Comparison of ENCODE assay signal across 1 cellular context in the genomic region with DNA sequence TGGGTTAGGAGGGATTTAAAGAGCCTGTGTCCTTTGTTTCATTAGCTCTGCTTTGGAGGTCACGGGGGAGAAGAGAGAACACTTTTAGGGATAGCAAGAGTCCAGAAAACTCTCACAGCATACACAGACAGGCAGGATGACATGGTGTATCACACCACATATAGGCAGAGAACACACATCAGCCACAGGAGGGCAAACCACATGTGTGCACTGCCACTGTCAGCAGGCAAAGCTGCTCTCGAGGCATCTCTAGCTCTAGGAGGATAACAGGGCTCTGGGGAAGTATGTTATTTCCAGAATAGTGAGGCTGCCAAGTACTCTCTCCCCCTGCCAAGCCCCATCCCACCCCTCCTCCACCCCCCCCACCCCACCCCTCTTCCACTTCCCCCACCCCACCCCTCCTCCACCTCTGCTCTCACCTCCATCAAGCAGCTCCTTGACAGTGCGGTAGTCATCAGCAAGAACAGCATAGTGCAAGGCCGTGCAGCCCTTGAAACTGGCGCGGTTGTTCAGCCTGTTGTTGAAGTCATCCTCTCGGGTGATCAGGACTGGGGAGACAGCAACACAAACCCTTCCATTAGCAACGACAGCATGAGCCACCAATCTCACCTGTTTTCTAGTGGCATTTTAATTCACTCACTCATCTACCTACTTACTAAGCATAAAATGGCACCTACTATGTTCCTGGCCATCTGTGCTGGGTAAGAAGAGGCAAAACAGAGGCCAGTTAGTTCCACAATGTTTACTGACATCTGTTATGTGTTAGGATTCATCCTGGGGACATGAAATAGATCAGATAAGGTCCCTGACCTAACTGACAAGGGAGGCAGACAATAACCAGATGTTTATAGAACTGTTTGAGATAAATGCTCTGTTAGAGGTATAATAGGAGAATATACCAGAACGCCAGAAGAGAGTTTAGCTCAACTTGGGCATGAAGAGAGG.
TF ChIP-seq lines count a peak whose summit lies in the region.

No MANE protein-coding gene starts in this region.

TF ChIP-seq in GM23338, 12 proteins besides CTCF, POLR2A, EP300 and RAD21 (continued from another document):
- TF ChIP-seq ZNF462 (CRISPR knock-in tag; IDR thresholded peaks at IDR 0.05) (no peak), POLR2AphosphoS5 (IDR thresholded peaks at IDR 0.05; ENCODE audit: low read depth) (no peak), JUNB (IDR thresholded peaks at IDR 0.05; ENCODE audit: unreplicated experiment) (no peak), ZNF331 (CRISPR knock-in tag; IDR thresholded peaks at IDR 0.05; ENCODE audit: low read depth) (no peak), NANOG (IDR thresholded peaks at IDR 0.05; ENCODE audit: borderline replicate concordance) (no peak)
- TF ChIP-seq, protein P1, sequence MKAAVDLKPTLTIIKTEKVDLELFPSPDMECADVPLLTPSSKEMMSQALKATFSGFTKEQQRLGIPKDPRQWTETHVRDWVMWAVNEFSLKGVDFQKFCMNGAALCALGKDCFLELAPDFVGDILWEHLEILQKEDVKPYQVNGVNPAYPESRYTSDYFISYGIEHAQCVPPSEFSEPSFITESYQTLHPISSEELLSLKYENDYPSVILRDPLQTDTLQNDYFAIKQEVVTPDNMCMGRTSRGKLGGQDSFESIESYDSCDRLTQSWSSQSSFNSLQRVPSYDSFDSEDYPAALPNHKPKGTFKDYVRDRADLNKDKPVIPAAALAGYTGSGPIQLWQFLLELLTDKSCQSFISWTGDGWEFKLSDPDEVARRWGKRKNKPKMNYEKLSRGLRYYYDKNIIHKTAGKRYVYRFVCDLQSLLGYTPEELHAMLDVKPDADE (IDR thresholded peaks at IDR 0.05), result no peak
